8 cellular contexts compared by ENCODE assay signal in genomic region chr19:52962394-52963228, GRCh38. TPM values are rescaled to one million over a fixed set of nuclear protein-coding genes. Genes with fewer than 3 reads are reported as not detected.
DNase-seq lines count a peak whose midpoint lies in the region; ATAC-seq and TF ChIP-seq lines count a peak whose summit lies in the region.

TSS of gene ZNF816 (minus strand) at chr19:52962881. CDS start at chr19:52956089, 6,792 bp downstream.

- ATAC-seq in HG02610 (IDR thresholded peaks at IDR 0.05; ENCODE audit: unreplicated experiment) = peak; percentile 98
- peak; percentile 99 to 100 for ATAC-seq in left cardiac atrium

- H3K9me3 ChIP-seq in adrenal gland (replicated peaks in 1 of 3) = no peaks in the 10 kb centered on the region

- peaks cover 29% of the 10 kb centered on the region for H3K4me1 Mint-ChIP-seq in type B pancreatic cell (ENCODE audit: unreplicated experiment)

- peak within 1 kb of the TSS; percentile 99 for H3K4me3 Mint-ChIP-seq in type B pancreatic cell

- H3K36me3 Mint-ChIP-seq in type B pancreatic cell = peaks cover 32% of the 10 kb centered on the region

- no peaks in the 10 kb centered on the region for H3K27me3 ChIP-seq in adrenal gland

- TF ChIP-seq CTCF in GM10266 (IDR thresholded peaks at IDR 0.05; ENCODE audit: control insufficient read depth, insufficient read depth, low read depth, missing control alignments) (no peak), adrenal gland (IDR thresholded peaks at IDR 0.05) (no peak), type B pancreatic cell (conservative IDR thresholded peaks at IDR 0.05) (no peak)

- H3K9me3 Mint-ChIP-seq in type B pancreatic cell = peaks cover 7% of the 10 kb centered on the region

- DNase-seq in GM10266 (ENCODE audit: extremely low spot score) = peak; percentile 95
- DNase-seq in NCI-H1105 (lab: John Stamatoyannopoulos, UW) = peak; percentile 98
- peak; percentile 87 for DNase-seq in SW480 (ENCODE audit: low spot score)
- peak; percentile 97 to 99 (median 98) for DNase-seq in adrenal gland
- DNase-seq in left cardiac atrium = peak; percentile 98
- DNase-seq in posterior cingulate gyrus = peak; percentile 73 to 98 (median 87)
- peak; percentile 99 for DNase-seq in type B pancreatic cell (ENCODE audit: extremely low spot score, unreplicated experiment)

- H3K4me1 ChIP-seq in adrenal gland (replicated peaks in 1 of 2) = peaks cover 9 to 10% of the 10 kb centered on the region in 2 donors

- H3K27ac ChIP-seq in adrenal gland = peak within 1 kb of the TSS; percentile 77 to 83 (median 81)

- no peaks in the 10 kb centered on the region for H3K27me3 Mint-ChIP-seq in type B pancreatic cell

- 0% methylated on average over 33 to 55 of the region's 55 CpGs for WGBS in adrenal gland, 4 donors

- peak within 1 kb of the TSS; percentile 98 for H3K27ac Mint-ChIP-seq in type B pancreatic cell

- intact Hi-C loops in adrenal gland (cut with DNase I) (no loop called here), left cardiac atrium (cut with DNase I) (loop anchor here in 1 of 2 donors (2.0 to 5.0 kb wide), 3 partner anchors 20 to 65 kb away; partner anchors contain the start of gene ZNF320), posterior cingulate gyrus (cut with DNase I) (loop anchor here (10.0 kb wide), 1 partner anchor 222 kb away; no protein-coding TSS in a partner anchor)

- TF ChIP-seq POLR2A in adrenal gland (IDR thresholded peaks at IDR 0.05) = peak in 1 of 2 donors; percentile 85

- no peaks in the 10 kb centered on the region for H3K36me3 ChIP-seq in adrenal gland (replicated peaks in 1 of 2)

- peak within 1 kb of the TSS; percentile 36 to 78 (median 62) for H3K4me3 ChIP-seq in adrenal gland

RNA-seq across cellular contexts. Expression of gene ZNF816, which starts in this region (rescaled TPM):
- total RNA-seq in adrenal gland (10 to 100 TPM in 5 of 8 donors, 1 to 10 TPM in 3; 4.2 to 29.3 (median 12.6) TPM), left cardiac atrium (1 to 10 TPM; 3.8 to 5.1 TPM), type B pancreatic cell (ENCODE audit: low replicate concordance) (17.2 and 18.1 TPM in 2 replicates)
- polyA plus RNA-seq in adrenal gland = 10 to 100 TPM in 1 of 3 donors, 1 to 10 TPM in 2; 2.3 to 13.1 (median 4.3) TPM

Comparison
In these comparisons a context has a peak if more than half of its experiments do, and no peak if none do; other contexts are left out.
1. Peak in every context shown above with its lines: DNase-seq, ATAC-seq, H3K4me3 ChIP-seq and H3K27ac ChIP-seq.